ENCODE assay signal across 15 cellular contexts in genomic region chr20:50058646-50059398, GRCh38. TPM values are rescaled to one million over a fixed set of nuclear protein-coding genes. Genes with fewer than 3 reads are reported as not detected.
DNase-seq lines count a peak whose midpoint lies in the region; ATAC-seq and TF ChIP-seq lines count a peak whose summit lies in the region.
"Had no signal": no experiment of that assay in that cellular context is flagged by ENCODE, and none has a peak within 500 bp of the region (broad histone marks: within the 10 kb centered on the region; RNA-seq: fewer than 3 reads in every experiment).

No MANE protein-coding gene starts in this region.

- CTCF ChIA-PET in activated B cell treated with CpG ODN at 0.5 μM for 24 hours (lab: Charles Lee), result interaction anchor here (1.0 to 1.4 kb wide), 2 partner anchors 13 to 80 kb away, joined by 4 to 7 read pairs; no protein-coding TSS in a partner anchor
- CTCF ChIA-PET in CD8-positive, alpha-beta T cell (lab: Charles Lee), result interaction anchor here (0.5 to 2.0 kb wide), 3 partner anchors 13 to 81 kb away, joined by 3 to 6 read pairs (median 4); no protein-coding TSS in a partner anchor

- DNase-seq in KBM-7, result peak; percentile 35
- no peak for DNase-seq in activated B cell treated with CpG ODN at 0.5 μM for 24 hours
- no peak for DNase-seq in memory B cell (ENCODE audit: low spot score in 2 of 2)
- no peak for DNase-seq in CD8-positive, alpha-beta T cell
- DNase-seq in putamen (ENCODE audit: low spot score), result no peak
- DNase-seq in activated CD4-positive, alpha-beta T cell treated with anti-CD3 and anti-CD28 coated beads for 48 hours, result no peak
- no peak for DNase-seq in cerebellar nuclear complex (lab: John Stamatoyannopoulos, UW)
- DNase-seq: CD4-positive, CD25-positive, alpha-beta regulatory T cell; NCI-H1436 treated with DMSO at 0.1 percent for 48 hours; NCI-H2029 treated with DMSO at 0.1 percent for 48 hours; NCI-H524; SHP77 had no signal

- no peaks in the 10 kb centered on the region for H3K27me3 ChIP-seq in BLaER1
- H3K27me3 ChIP-seq in CD8-positive, alpha-beta T cell (ENCODE audit: insufficient read depth, low read length), result no peaks in the 10 kb centered on the region

- no peaks in the 10 kb centered on the region for H3K27me3 Mint-ChIP-seq in activated B cell treated with CpG ODN at 0.5 μM for 24 hours
- H3K27me3 Mint-ChIP-seq in memory B cell, result peaks cover 2% of the 10 kb centered on the region
- H3K27me3 Mint-ChIP-seq in CD8-positive, alpha-beta T cell (ENCODE audit: low read depth), result no peaks in the 10 kb centered on the region
- H3K27me3 Mint-ChIP-seq: IgD-negative memory B cell had no signal

- H3K9me3 Mint-ChIP-seq in activated B cell treated with CpG ODN at 0.5 μM for 24 hours (no peaks in the 10 kb centered on the region), memory B cell (no peaks in the 10 kb centered on the region)
- H3K9me3 Mint-ChIP-seq in CD8-positive, alpha-beta T cell, result no peaks in the 10 kb centered on the region
- H3K9me3 Mint-ChIP-seq: CD4-positive, CD25-positive, alpha-beta regulatory T cell; IgD-negative memory B cell had no signal

- no peak for TF ChIP-seq CTCF in activated B cell treated with CpG ODN at 0.5 μM for 24 hours (IDR thresholded peaks at IDR 0.05)
- TF ChIP-seq CTCF in CD8-positive, alpha-beta T cell (IDR thresholded peaks at IDR 0.05), result no peak

- POLR2A ChIA-PET in activated B cell treated with CpG ODN at 0.5 μM for 24 hours (lab: Charles Lee), result interaction anchor here (0.5 to 0.6 kb wide), 2 partner anchors 9 to 60 kb away, joined by 3 to 8 read pairs; no protein-coding TSS in a partner anchor
- POLR2A ChIA-PET in CD8-positive, alpha-beta T cell (lab: Charles Lee), result no interaction called here

- in situ Hi-C loops in KBM-7 (cut with MboI; ENCODE audit: low pct_unique_long_range_greater_than_20kb, low sequenced_read_pairs), result no loop called here

- no peak overlapping the region for H3K4me3 ChIP-seq in BLaER1
- no peak overlapping the region for H3K4me3 ChIP-seq in CD8-positive, alpha-beta T cell (ENCODE audit: low read depth, low read length)
- H3K4me3 ChIP-seq: A549 had no signal

- peaks cover 39% of the 10 kb centered on the region for H3K4me1 ChIP-seq in BLaER1
- no peaks in the 10 kb centered on the region for H3K4me1 ChIP-seq in CD8-positive, alpha-beta T cell (ENCODE audit: insufficient read depth, low read length)
- H3K4me1 ChIP-seq: A549 had no signal

- H3K27ac Mint-ChIP-seq in activated B cell treated with CpG ODN at 0.5 μM for 24 hours, result no peak overlapping the region
- peak overlapping the region; percentile 24 for H3K27ac Mint-ChIP-seq in memory B cell
- no peak overlapping the region for H3K27ac Mint-ChIP-seq in CD8-positive, alpha-beta T cell
- H3K27ac Mint-ChIP-seq: CD4-positive, CD25-positive, alpha-beta regulatory T cell had no signal

- intact Hi-C loops in activated B cell treated with CpG ODN at 0.5 μM for 24 hours (cut with micrococcal nuclease), result no loop called here
- intact Hi-C loops in CD8-positive, alpha-beta T cell (cut with DNase I, micrococcal nuclease), result no loop called here

- no peaks in the 10 kb centered on the region for H4K20me1 ChIP-seq in BLaER1

- H3K36me3 ChIP-seq in BLaER1, result no peaks in the 10 kb centered on the region
- H3K36me3 ChIP-seq in CD8-positive, alpha-beta T cell (ENCODE audit: insufficient read depth, low read length), result no peaks in the 10 kb centered on the region

- peak overlapping the region; percentile 79 for H3K4me2 ChIP-seq in BLaER1
- H3K4me2 ChIP-seq: A549 had no signal

- H3K4me1 Mint-ChIP-seq in activated B cell treated with CpG ODN at 0.5 μM for 24 hours (peaks cover 7% of the 10 kb centered on the region), memory B cell (peaks cover 2% of the 10 kb centered on the region)
- H3K4me1 Mint-ChIP-seq in CD8-positive, alpha-beta T cell (ENCODE audit: low read depth), result no peaks in the 10 kb centered on the region
- H3K4me1 Mint-ChIP-seq: CD4-positive, CD25-positive, alpha-beta regulatory T cell had no signal

- H3K4me3 Mint-ChIP-seq in activated B cell treated with CpG ODN at 0.5 μM for 24 hours, result no peak overlapping the region
- no peak overlapping the region for H3K4me3 Mint-ChIP-seq in memory B cell
- H3K4me3 Mint-ChIP-seq in CD8-positive, alpha-beta T cell, result no peak overlapping the region
- H3K4me3 Mint-ChIP-seq: CD4-positive, CD25-positive, alpha-beta regulatory T cell; IgD-negative memory B cell had no signal

- H3K9ac ChIP-seq in BLaER1, result no peak overlapping the region

- peak overlapping the region; percentile 69 for H3K27ac ChIP-seq in BLaER1
- no peak overlapping the region for H3K27ac ChIP-seq in CD8-positive, alpha-beta T cell (ENCODE audit: low read depth, low read length)

- no peaks in the 10 kb centered on the region for H3K36me3 Mint-ChIP-seq in activated B cell treated with CpG ODN at 0.5 μM for 24 hours (ENCODE audit: low read depth)
- no peaks in the 10 kb centered on the region for H3K36me3 Mint-ChIP-seq in memory B cell
- no peaks in the 10 kb centered on the region for H3K36me3 Mint-ChIP-seq in CD8-positive, alpha-beta T cell
- H3K36me3 Mint-ChIP-seq: CD4-positive, CD25-positive, alpha-beta regulatory T cell had no signal

- H3K9me3 ChIP-seq in BLaER1, result no peaks in the 10 kb centered on the region
- no peaks in the 10 kb centered on the region for H3K9me3 ChIP-seq in CD8-positive, alpha-beta T cell (ENCODE audit: low read length)
- H3K9me3 ChIP-seq: A549 had no signal

- ATAC-seq in activated B cell treated with CpG ODN at 0.5 μM for 24 hours (ENCODE audit: low read depth) (peak; percentile 45), memory B cell (ENCODE audit: low read depth) (peak; percentile 27)
- ATAC-seq in CD8-positive, alpha-beta T cell, result no peak
- ATAC-seq: A549 had no signal

RNA-seq across cellular contexts. Expression of gene UBE2V1, which starts 54.1 kb away (rescaled TPM):
- total RNA-seq in activated B cell treated with CpG ODN at 0.5 μM for 24 hours, result 147 and 166 TPM in 2 replicates
- 100 to 1,000 TPM; 108 to 112 TPM for total RNA-seq in CD8-positive, alpha-beta T cell
